ENCODE assay signal across 14 cellular contexts in the genomic region with DNA sequence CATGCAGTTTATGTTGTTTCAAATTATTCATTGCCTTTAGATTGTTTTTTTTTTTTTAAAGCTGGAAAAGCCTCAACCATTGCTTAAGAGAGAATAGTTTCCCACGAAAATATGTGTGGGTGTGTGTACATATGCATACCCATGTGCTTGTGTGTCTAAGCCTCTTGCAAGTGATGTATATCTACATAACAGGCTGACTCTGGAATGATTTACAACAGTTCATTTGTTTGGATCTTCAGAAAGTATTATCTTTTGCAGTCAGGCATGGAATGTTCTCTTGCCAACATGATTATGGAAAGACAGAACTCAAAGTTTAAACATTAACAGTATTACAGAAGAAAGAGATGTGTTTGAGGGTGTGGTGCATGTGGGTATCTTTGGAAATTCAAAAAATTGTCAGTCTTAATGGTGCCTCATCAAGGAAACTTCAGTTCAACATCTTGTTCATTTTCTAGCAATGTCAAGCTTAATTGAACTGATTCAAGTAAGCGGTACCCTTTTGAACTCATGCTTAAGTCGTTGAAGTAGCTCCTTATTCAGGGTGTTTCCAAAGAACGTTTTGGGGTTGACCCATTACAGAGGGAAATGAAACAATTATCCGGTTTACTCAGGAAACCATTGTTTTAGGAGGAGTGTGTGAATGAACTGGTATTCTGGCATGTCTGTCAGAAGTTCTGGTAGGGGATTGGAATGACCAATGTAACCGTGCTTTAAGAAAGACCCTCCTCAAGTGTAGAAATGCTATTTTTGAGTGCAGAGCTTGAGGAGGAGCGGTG.
DNase-seq lines count a peak whose midpoint lies in the region; ATAC-seq, FAIRE-seq and TF ChIP-seq lines count a peak whose summit lies in the region.
"Had no signal": no experiment of that assay in that cellular context is flagged by ENCODE, and none has a peak within 500 bp of the region (broad histone marks: within the 10 kb centered on the region; RNA-seq: fewer than 3 reads in every experiment).

No MANE protein-coding gene starts in this region.

- H3K4me1 ChIP-seq in Karpas-422 (ENCODE audit: low read length) = no peaks in the 10 kb centered on the region
- H3K4me1 ChIP-seq: sigmoid colon had no signal

- H3K9me3 Mint-ChIP-seq in Calu3 (ENCODE audit: low read depth, unreplicated experiment) = no peaks in the 10 kb centered on the region
- H3K9me3 Mint-ChIP-seq: activated T-cell treated with anti-CD3 and anti-CD28 coated beads, Interleukin-2, amount 50 U/mL, for 4 hours; CD8-positive, alpha-beta memory T cell had no signal

- peak overlapping the region; percentile 55 for H3K27ac Mint-ChIP-seq in Calu3 (ENCODE audit: unreplicated experiment)
- H3K27ac Mint-ChIP-seq: CD8-positive, alpha-beta memory T cell had no signal

- FAIRE-seq in TTC549 (lab: Jason Lieb, UNC) = peak; percentile 95
- FAIRE-seq: endometrium had no signal

- H3K9me3 ChIP-seq in Karpas-422 (ENCODE audit: low read length) = no peaks in the 10 kb centered on the region
- H3K9me3 ChIP-seq: sigmoid colon had no signal

- H3K27me3 Mint-ChIP-seq in Calu3 (ENCODE audit: unreplicated experiment) = no peaks in the 10 kb centered on the region

- BruUV-seq in Calu3 (replicated peaks; lab: Mats Ljungman, UMichigan) = no TSS peak

- H4K20me1 ChIP-seq in Karpas-422 (ENCODE audit: insufficient read depth, low read depth, low read length) = no peaks in the 10 kb centered on the region

- H3K36me3 Mint-ChIP-seq in Calu3 (ENCODE audit: insufficient read depth, unreplicated experiment) = peaks cover under 1% of the 10 kb centered on the region
- H3K36me3 Mint-ChIP-seq: CD8-positive, alpha-beta memory T cell had no signal

- H2AFZ ChIP-seq in Karpas-422 (ENCODE audit: low read length) = no peak overlapping the region

- no peaks in the 10 kb centered on the region for H3K27me3 ChIP-seq in Karpas-422 (ENCODE audit: low read length)
- H3K27me3 ChIP-seq: sigmoid colon had no signal

- no peak overlapping the region for H3K4me2 ChIP-seq in Karpas-422 (ENCODE audit: low read depth, low read length, poor library complexity, severe bottlenecking)

- no peak overlapping the region for H3K4me3 ChIP-seq in Karpas-422 (ENCODE audit: low read length)
- H3K4me3 ChIP-seq: sigmoid colon had no signal

- no peaks in the 10 kb centered on the region for H3K79me2 ChIP-seq in Karpas-422 (ENCODE audit: low read length)

- CTCF ChIA-PET in Calu3 (lab: Charles Lee) = no interaction called here

- intact Hi-C loops in Calu3 (cut with micrococcal nuclease; ENCODE audit: unreplicated experiment) = no loop called here

- no peaks in the 10 kb centered on the region for H3K36me3 ChIP-seq in Karpas-422 (ENCODE audit: insufficient read depth, low read length)
- H3K36me3 ChIP-seq: sigmoid colon had no signal

- ATAC-seq in omental fat pad (ENCODE audit: low FRiP score) = peak; percentile 63
- ATAC-seq in HG03354 (IDR thresholded peaks at IDR 0.05; ENCODE audit: poor library complexity, severe bottlenecking, unreplicated experiment) = no peak
- no peak for ATAC-seq in HG02970 (IDR thresholded peaks at IDR 0.05; ENCODE audit: low FRiP score, unreplicated experiment)
- ATAC-seq: activated T-cell treated with anti-CD3 and anti-CD28 coated beads, Interleukin-2, amount 50 U/mL, for 4 hours had no signal

- peaks cover 26% of the 10 kb centered on the region for H3K4me1 Mint-ChIP-seq in Calu3 (ENCODE audit: low read depth, unreplicated experiment)
- H3K4me1 Mint-ChIP-seq: CD8-positive, alpha-beta memory T cell had no signal

- H3K27ac ChIP-seq in Karpas-422 (ENCODE audit: low read length) = no peak overlapping the region
- H3K27ac ChIP-seq: sigmoid colon had no signal

- no peaks in the 10 kb centered on the region for H3K9me2 ChIP-seq in Karpas-422 (replicated peaks; ENCODE audit: insufficient read depth, low read length)

- TF ChIP-seq CTCF in Calu3 (IDR thresholded peaks at IDR 0.05; ENCODE audit: unreplicated experiment) = no peak
- TF ChIP-seq CTCF in omental fat pad (IDR thresholded peaks at IDR 0.05) = no peak

- H3K4me3 Mint-ChIP-seq in Calu3 (ENCODE audit: low read depth, unreplicated experiment) = no peak overlapping the region
- H3K4me3 Mint-ChIP-seq: activated T-cell treated with anti-CD3 and anti-CD28 coated beads, Interleukin-2, amount 50 U/mL, for 4 hours; CD8-positive, alpha-beta memory T cell had no signal

- H3K9ac ChIP-seq in Karpas-422 (ENCODE audit: low read length) = no peak overlapping the region

- DNase-seq in Calu3 (no peak), fibroblast of peridontal ligament (ENCODE audit: extremely low read depth) (peak; percentile 84), omental fat pad (ENCODE audit: low spot score) (no peak), C1 segment of cervical spinal cord (lab: John Stamatoyannopoulos, UW) (no peak), Karpas-422 (no peak)
- DNase-seq: activated CD4-positive, alpha-beta T cell treated with anti-CD3 and anti-CD28 coated beads for 1 hour; activated T-cell treated with anti-CD3 and anti-CD28 coated beads, Interleukin-2, amount 50 U/mL, for 4 hours; aorta; CD8-positive, alpha-beta memory T cell; sigmoid colon had no signal
